25 cellular contexts compared by ENCODE assay signal in the genomic region with DNA sequence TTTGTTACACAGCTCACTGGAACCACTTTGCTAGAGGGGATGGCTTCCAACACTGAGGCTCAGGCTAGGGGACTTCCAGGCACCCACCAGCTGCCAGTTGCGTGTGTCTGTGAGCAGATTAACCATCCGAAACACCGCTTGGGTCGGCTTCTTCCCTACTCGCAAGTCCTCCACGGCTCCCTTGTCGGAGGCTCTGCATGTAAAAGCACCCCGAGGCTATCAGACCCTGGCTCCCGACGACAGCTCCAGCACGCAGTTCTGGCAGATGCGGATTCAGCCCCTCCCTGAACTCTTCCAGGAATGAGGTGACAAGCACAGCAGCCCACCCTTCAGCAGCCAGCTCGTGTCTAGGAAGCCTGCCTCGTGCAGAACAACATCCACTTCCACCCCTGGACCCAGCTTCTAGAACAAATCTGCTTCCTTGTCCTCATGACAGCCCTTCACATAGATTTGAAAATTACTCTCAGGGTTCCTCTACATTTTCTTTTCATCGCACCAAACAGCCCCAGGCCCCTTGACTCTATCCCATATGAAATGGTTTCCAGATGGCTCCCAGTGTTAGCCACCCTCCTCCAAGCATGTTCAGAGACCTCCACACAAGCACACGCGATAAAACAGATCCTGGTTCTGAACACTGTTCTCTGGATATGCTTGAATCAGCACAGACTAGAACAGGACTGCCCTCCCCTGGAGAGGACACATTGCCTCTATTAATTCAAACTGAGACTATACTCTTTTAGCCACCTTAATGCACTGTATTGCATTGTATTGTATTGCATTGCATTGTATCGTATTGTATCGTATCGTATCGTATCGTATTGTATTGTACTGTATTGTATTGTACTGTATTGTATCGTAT. TPM values are rescaled to one million over a fixed set of nuclear protein-coding genes. Genes with fewer than 3 reads are reported as not detected.
DNase-seq lines count a peak whose midpoint lies in the region; ATAC-seq, FAIRE-seq and TF ChIP-seq lines count a peak whose summit lies in the region.
"Had no signal": no experiment of that assay in that cellular context is flagged by ENCODE, and none has a peak within 500 bp of the region (broad histone marks: within the 10 kb centered on the region; RNA-seq: fewer than 3 reads in every experiment).

No MANE protein-coding gene starts in this region.

- H3K27ac ChIP-seq in SK-N-MC (peak overlapping the region; percentile 67), hepatocyte (peak overlapping the region; percentile 84), sigmoid colon (no peak overlapping the region)
- H3K27ac ChIP-seq: cardiac muscle cell, esophagus muscularis mucosa, gastroesophageal sphincter, RWPE1 had no signal

- in situ Hi-C loops in G401 (cut with HindIII; ENCODE audit: low sequenced_read_pairs), result no loop called here

- H2AFZ ChIP-seq in hepatocyte, result no peak overlapping the region

- no peak overlapping the region for H3K27ac Mint-ChIP-seq in activated CD8-positive, alpha-beta memory T cell treated with anti-CD3 and anti-CD28 coated beads, Interleukin-2, amount 10 ng/mL, durations not matched to agents 7 days and 5 days
- no peak overlapping the region for H3K27ac Mint-ChIP-seq in activated naive CD8-positive, alpha-beta T cell treated with anti-CD3 and anti-CD28 coated beads for 36 hours
- H3K27ac Mint-ChIP-seq: activated T-helper 2 cell treated with anti-CD3 and anti-CD28 coated beads, Interferon-gamma antibody, Interleukin-2, Interleukin-4, amounts not matched to agents 10 μg/mL and 5 μg/mL and 100 μg/mL, durations not matched to agents 14 hours and 24 hours and 36 hours; CD8-positive, alpha-beta memory T cell; stimulated activated memory B cell treated with anti-CD40 and anti-IgM and Interleukin-4, amounts not matched to agents 10 μg/mL and 1 μg/mL and 100 μg/mL, for 72 hours had no signal

- TF ChIP-seq POLR2A in GM12892 (IDR thresholded peaks at IDR 0.05; ENCODE audit: low read depth, low read length) (no peak), sigmoid colon (IDR thresholded peaks at IDR 0.05) (no peak)

- H3K36me3 ChIP-seq in SK-N-MC (ENCODE audit: insufficient read depth, low read length) (no peaks in the 10 kb centered on the region), hepatocyte (replicated peaks; ENCODE audit: insufficient read depth, low read depth) (no peaks in the 10 kb centered on the region), sigmoid colon (no peaks in the 10 kb centered on the region)
- H3K36me3 ChIP-seq: cardiac muscle cell, esophagus muscularis mucosa, gastroesophageal sphincter had no signal

- ATAC-seq in activated CD8-positive, alpha-beta memory T cell treated with anti-CD3 and anti-CD28 coated beads, Interleukin-2, amount 10 ng/mL, durations not matched to agents 7 days and 5 days, result no peak
- ATAC-seq: gastroesophageal sphincter; K562; right cardiac atrium; stimulated activated memory B cell treated with anti-CD40 and anti-IgM and Interleukin-4, amounts not matched to agents 10 μg/mL and 1 μg/mL and 100 μg/mL, for 72 hours had no signal

- no peaks in the 10 kb centered on the region for H3K4me1 Mint-ChIP-seq in activated CD8-positive, alpha-beta memory T cell treated with anti-CD3 and anti-CD28 coated beads, Interleukin-2, amount 10 ng/mL, durations not matched to agents 7 days and 5 days
- H3K4me1 Mint-ChIP-seq in activated naive CD8-positive, alpha-beta T cell treated with anti-CD3 and anti-CD28 coated beads for 36 hours, result no peaks in the 10 kb centered on the region
- H3K4me1 Mint-ChIP-seq: CD8-positive, alpha-beta memory T cell had no signal

- H3K4me2 ChIP-seq in hepatocyte, result peak overlapping the region; percentile 64

- H3K9me3 ChIP-seq in SK-N-MC (ENCODE audit: low read depth, low read length) (no peaks in the 10 kb centered on the region), hepatocyte (ENCODE audit: low read depth) (no peaks in the 10 kb centered on the region), sigmoid colon (no peaks in the 10 kb centered on the region)
- H3K9me3 ChIP-seq: esophagus muscularis mucosa had no signal

- DNase-seq in GM12892 (ENCODE audit: insufficient read length), result no peak
- DNase-seq in SK-N-MC (ENCODE audit: low read depth, low spot score), result no peak
- DNase-seq in hepatocyte (ENCODE audit: low spot score), result peak; percentile 38
- DNase-seq in sigmoid colon, result peak; percentile 27
- DNase-seq in activated CD8-positive, alpha-beta memory T cell treated with anti-CD3 and anti-CD28 coated beads, Interleukin-2, amount 10 ng/mL, durations not matched to agents 7 days and 5 days, result no peak
- no peak for DNase-seq in activated naive CD8-positive, alpha-beta T cell treated with anti-CD3 and anti-CD28 coated beads for 36 hours
- no peak for DNase-seq in G401 (ENCODE audit: low spot score)
- no peak for DNase-seq in NCI-H1436 (lab: John Stamatoyannopoulos, UW)
- DNase-seq: activated CD4-positive, alpha-beta T cell treated with anti-CD3 and anti-CD28 coated beads for 48 hours; CD8-positive, alpha-beta memory T cell; DMS79; effector CD8-positive, alpha-beta T cell; HCEC 1CT; NCI-H1694 treated with DMSO at 0.1 percent for 48 hours; NCI-H345; NK-92 treated with Interleukin-12 subunit alpha and Interleukin-12 subunit beta, amount 100 ng/mL, for 24 hours; right cardiac atrium had no signal

- no peak overlapping the region for H3K4me3 Mint-ChIP-seq in activated CD8-positive, alpha-beta memory T cell treated with anti-CD3 and anti-CD28 coated beads, Interleukin-2, amount 10 ng/mL, durations not matched to agents 7 days and 5 days
- no peak overlapping the region for H3K4me3 Mint-ChIP-seq in activated naive CD8-positive, alpha-beta T cell treated with anti-CD3 and anti-CD28 coated beads for 36 hours
- H3K4me3 Mint-ChIP-seq: CD8-positive, alpha-beta memory T cell; stimulated activated memory B cell treated with anti-CD40 and anti-IgM and Interleukin-4, amounts not matched to agents 10 μg/mL and 1 μg/mL and 100 μg/mL, for 72 hours had no signal

- H3K27me3 ChIP-seq in hepatocyte, result peaks cover 26% of the 10 kb centered on the region
- H3K27me3 ChIP-seq in sigmoid colon, result peaks cover 0 to 26% (median 0%) of the 10 kb centered on the region in 3 donors

- no peak for TF ChIP-seq EP300 in sigmoid colon (IDR thresholded peaks at IDR 0.05)

- intact Hi-C loops in sigmoid colon (cut with DNase I), result no loop called here

- peak; percentile 51 for FAIRE-seq in GM12892 (lab: Jason Lieb, UNC)
- FAIRE-seq: K562 had no signal

- no peak for TF ChIP-seq CTCF in hepatocyte (IDR thresholded peaks at IDR 0.05; ENCODE audit: poor library complexity)
- TF ChIP-seq CTCF in sigmoid colon (IDR thresholded peaks at IDR 0.05), result no peak

- H4K20me1 ChIP-seq in hepatocyte (ENCODE audit: insufficient read depth, poor library complexity, severe bottlenecking), result no peaks in the 10 kb centered on the region

- H3K4me1 ChIP-seq in hepatocyte (ENCODE audit: insufficient read depth), result peaks cover 10% of the 10 kb centered on the region
- no peaks in the 10 kb centered on the region for H3K4me1 ChIP-seq in sigmoid colon
- H3K4me1 ChIP-seq: esophagus muscularis mucosa, gastroesophageal sphincter had no signal

- H3K36me3 Mint-ChIP-seq in activated CD8-positive, alpha-beta memory T cell treated with anti-CD3 and anti-CD28 coated beads, Interleukin-2, amount 10 ng/mL, durations not matched to agents 7 days and 5 days, result no peaks in the 10 kb centered on the region
- no peaks in the 10 kb centered on the region for H3K36me3 Mint-ChIP-seq in activated naive CD8-positive, alpha-beta T cell treated with anti-CD3 and anti-CD28 coated beads for 36 hours
- H3K36me3 Mint-ChIP-seq: CD8-positive, alpha-beta memory T cell; stimulated activated memory B cell treated with anti-CD40 and anti-IgM and Interleukin-4, amounts not matched to agents 10 μg/mL and 1 μg/mL and 100 μg/mL, for 72 hours had no signal

- H3K27me3 Mint-ChIP-seq in activated CD8-positive, alpha-beta memory T cell treated with anti-CD3 and anti-CD28 coated beads, Interleukin-2, amount 10 ng/mL, durations not matched to agents 7 days and 5 days, result peaks cover 40% of the 10 kb centered on the region
- H3K27me3 Mint-ChIP-seq in activated naive CD8-positive, alpha-beta T cell treated with anti-CD3 and anti-CD28 coated beads for 36 hours, result peaks cover 23% of the 10 kb centered on the region

- WGBS in hepatocyte (ENCODE audit: low lambda C conversion rate, missing lambda C conversion rate), result 49% methylated on average over 23 of the region's 23 CpGs
- WGBS in sigmoid colon, 2 donors, result 63 to 67% methylated on average over 23 of the region's 23 CpGs

- no peaks in the 10 kb centered on the region for H3K9me2 ChIP-seq in hepatocyte (replicated peaks; ENCODE audit: insufficient read depth)

- CTCF ChIA-PET in activated CD8-positive, alpha-beta memory T cell treated with anti-CD3 and anti-CD28 coated beads, Interleukin-2, amount 10 ng/mL, durations not matched to agents 7 days and 5 days (lab: Charles Lee), result interaction anchor here (0.6 to 0.9 kb wide), 2 partner anchors 16 to 32 kb away, joined by 3 to 4 read pairs; no protein-coding TSS in a partner anchor

- H3K4me3 ChIP-seq in SK-N-MC, result peak overlapping the region; percentile 42
- H3K4me3 ChIP-seq in hepatocyte, result no peak overlapping the region
- H3K4me3 ChIP-seq in sigmoid colon, result no peak overlapping the region
- H3K4me3 ChIP-seq: cardiac muscle cell, esophagus muscularis mucosa, gastroesophageal sphincter, K562 had no signal

- no peaks in the 10 kb centered on the region for H3K79me2 ChIP-seq in hepatocyte

- no peak overlapping the region for H3K9ac ChIP-seq in SK-N-MC (ENCODE audit: insufficient read length)

- no peaks in the 10 kb centered on the region for H3K9me3 Mint-ChIP-seq in activated CD8-positive, alpha-beta memory T cell treated with anti-CD3 and anti-CD28 coated beads, Interleukin-2, amount 10 ng/mL, durations not matched to agents 7 days and 5 days (ENCODE audit: low read depth)
- H3K9me3 Mint-ChIP-seq in activated naive CD8-positive, alpha-beta T cell treated with anti-CD3 and anti-CD28 coated beads for 36 hours, result no peaks in the 10 kb centered on the region
- H3K9me3 Mint-ChIP-seq: activated T-helper 2 cell treated with anti-CD3 and anti-CD28 coated beads, Interferon-gamma antibody, Interleukin-2, Interleukin-4, amounts not matched to agents 10 μg/mL and 5 μg/mL and 100 μg/mL, durations not matched to agents 14 hours and 24 hours and 36 hours; CD8-positive, alpha-beta memory T cell; stimulated activated memory B cell treated with anti-CD40 and anti-IgM and Interleukin-4, amounts not matched to agents 10 μg/mL and 1 μg/mL and 100 μg/mL, for 72 hours had no signal

RNA-seq across cellular contexts. Expression of gene SLIT1, which starts 44.6 kb away (rescaled TPM):
- polyA plus RNA-seq in GM12892 (2012; ENCODE audit: missing spikeins), result 0.40 TPM
- 0.12 and 0.47 TPM in 2 replicates for total RNA-seq in hepatocyte
- polyA plus RNA-seq in hepatocyte, result 0.65 TPM in 1 of 2 replicates, not detected in the other
- 1 to 10 TPM in 1 of 4 donors, under 1 TPM in 3; 0.33 to 1.4 (median 0.70) TPM for total RNA-seq in sigmoid colon
- under 1 TPM in 2 of 3 donors, not detected in 1; under 0.01 to 0.48 TPM for polyA plus RNA-seq in sigmoid colon
- total RNA-seq in activated CD8-positive, alpha-beta memory T cell treated with anti-CD3 and anti-CD28 coated beads, Interleukin-2, amount 10 ng/mL, durations not matched to agents 7 days and 5 days, result 1 to 10 TPM in 1 of 2 experiments, under 1 TPM in 1; 0.59 to 1.5 TPM
- total RNA-seq in activated naive CD8-positive, alpha-beta T cell treated with anti-CD3 and anti-CD28 coated beads for 36 hours, result under 1 TPM; 0.08 to 0.27 TPM
- total RNA-seq in G401 (2014; rRNA removed; shearing (Covaris generic)), result 0.06 and 0.20 TPM in 2 replicates
- total RNA-seq: lower leg skin had no signal

Comparison
In these comparisons a context has a peak if more than half of its experiments do, and no peak if none do; other contexts are left out.
1. DNase-seq: peak in hepatocyte (single experiment) and sigmoid colon (single experiment); none in GM12892 (single experiment), SK-N-MC (single experiment), activated CD8-positive, alpha-beta memory T cell treated with anti-CD3 and anti-CD28 coated beads, Interleukin-2, amount 10 ng/mL, durations not matched to agents 7 days and 5 days (single experiment), activated naive CD8-positive, alpha-beta T cell treated with anti-CD3 and anti-CD28 coated beads for 36 hours (single experiment), G401 (single experiment) and NCI-H1436 (single experiment).
2. H3K27ac ChIP-seq: peak in SK-N-MC (single experiment) and hepatocyte (single experiment); none in sigmoid colon (0 of 4).